In genomic region chr21:44940116-44940631, GRCh38 we compare ENCODE assay signal across 8 cellular contexts. TPM values are rescaled to one million over a fixed set of nuclear protein-coding genes. Genes with fewer than 3 reads are reported as not detected.
DNase-seq lines count a peak whose midpoint lies in the region; ATAC-seq and TF ChIP-seq lines count a peak whose summit lies in the region.

No MANE protein-coding gene starts in this region.

- H3F3A ChIP-seq in PC-3 (ENCODE audit: low read length, unreplicated experiment) = no peaks in the 10 kb centered on the region
- H3F3A ChIP-seq in neural cell (ENCODE audit: insufficient read depth, low read length, poor library complexity, severe bottlenecking) = no peaks in the 10 kb centered on the region

- in situ Hi-C loops in GM13977 (cut with MboI; ENCODE audit: low pct_unique_long_range_greater_than_20kb, low sequenced_read_pairs, unreplicated experiment) = loop anchor here (25.0 kb wide), 1 partner anchor 428 kb away; no protein-coding TSS in a partner anchor

- peaks cover 30% of the 10 kb centered on the region for H3K4me1 ChIP-seq in PC-3 (ENCODE audit: insufficient read depth, low read length)

- peaks cover 21% of the 10 kb centered on the region for H3K36me3 ChIP-seq in PC-3 (ENCODE audit: low read depth, low read length)
- no peaks in the 10 kb centered on the region for H3K36me3 ChIP-seq in neural cell (ENCODE audit: insufficient read depth, low read length)

- H3K27ac ChIP-seq in PC-3 (ENCODE audit: low read length) (no peak overlapping the region), neural cell (ENCODE audit: low read length) (peak overlapping the region; percentile 39)

- peak overlapping the region; percentile 84 for H3K9ac ChIP-seq in PC-3 (ENCODE audit: low read length)
- H3K9ac ChIP-seq in neural cell (ENCODE audit: low read length) = peak overlapping the region; percentile 79

- H3K79me2 ChIP-seq in PC-3 (ENCODE audit: low read length) = peaks cover 70% of the 10 kb centered on the region
- peaks cover 19% of the 10 kb centered on the region for H3K79me2 ChIP-seq in neural cell (replicated peaks; ENCODE audit: insufficient read depth, low read length)

- no TSS peak for BruUV-seq in PC-3 (replicated peaks; lab: Mats Ljungman, UMichigan)

- CTCF ChIA-PET in PC-3 (lab: Charles Lee) = interaction anchor here (0.7 kb wide), 1 partner anchor 136 kb away, joined by 3 read pairs; no protein-coding TSS in a partner anchor

- TF ChIP-seq EP300 in neural cell (conservative IDR thresholded peaks at IDR 0.05; ENCODE audit: poor library complexity, severe bottlenecking) = no peak

- intact Hi-C loops in PC-3 (cut with micrococcal nuclease) (loop anchor here (2.0 to 10.0 kb wide), 3 partner anchors 135 to 189 kb away; partner anchors contain the start of genes ADARB1 and UBE2G2), posterior vena cava (cut with DNase I) (no loop called here)

- H3K4me3 ChIP-seq in GM12864 (ENCODE audit: low read depth, low read length) (peak overlapping the region; percentile 96), HFF-Myc (replicated peaks; ENCODE audit: low read depth, low read length) (peak overlapping the region; percentile 97), PC-3 (ENCODE audit: low read length) (peak overlapping the region; percentile 95), epithelial cell of esophagus (ENCODE audit: low read length) (peak overlapping the region; percentile 95), neural cell (ENCODE audit: low read length) (peak overlapping the region; percentile 94)

- H2AFZ ChIP-seq in PC-3 (ENCODE audit: low read length) = peak overlapping the region; percentile 91
- H2AFZ ChIP-seq in neural cell (ENCODE audit: low read depth, low read length) = no peak overlapping the region

- H3K9me3 ChIP-seq in PC-3 (ENCODE audit: low read length) = no peaks in the 10 kb centered on the region
- no peaks in the 10 kb centered on the region for H3K9me3 ChIP-seq in neural cell (ENCODE audit: low read length)

- H3K4me2 ChIP-seq in PC-3 (ENCODE audit: low read length) = peak overlapping the region; percentile 89
- H3K4me2 ChIP-seq in neural cell (ENCODE audit: low read length) = peak overlapping the region; percentile 88

- H4K20me1 ChIP-seq in PC-3 (ENCODE audit: low read length) (peaks cover 32% of the 10 kb centered on the region), neural cell (ENCODE audit: insufficient read depth) (no peaks in the 10 kb centered on the region)

- H3K9me2 ChIP-seq in PC-3 (replicated peaks; ENCODE audit: low read length) (no peaks in the 10 kb centered on the region), neural cell (ENCODE audit: insufficient read depth, low read length) (no peaks in the 10 kb centered on the region)

- POLR2A ChIA-PET in PC-3 (lab: Charles Lee; ENCODE audit: unreplicated experiment) = interaction anchor here (0.5 kb wide), 1 partner anchor 62 kb away, joined by 3 read pairs; no protein-coding TSS in a partner anchor

- TF ChIP-seq CTCF in GM12864 (IDR thresholded peaks at IDR 0.05; ENCODE audit: low read depth, low read length, missing control alignments) (no peak), HFF-Myc (IDR thresholded peaks at IDR 0.05; ENCODE audit: low read depth, low read length, missing control alignments) (no peak), PC-3 (conservative IDR thresholded peaks at IDR 0.05; ENCODE audit: low read depth, low read length) (no peak), epithelial cell of esophagus (IDR thresholded peaks at IDR 0.05; ENCODE audit: insufficient read depth, low read depth, low read length, missing control alignments) (no peak), neural cell (IDR thresholded peaks at IDR 0.05; ENCODE audit: poor library complexity, severe bottlenecking) (no peak), GM13977 (IDR thresholded peaks at IDR 0.05; ENCODE audit: extremely low read depth, insufficient read depth, missing control alignments) (no peak)

- TF ChIP-seq RAD21 in neural cell (conservative IDR thresholded peaks at IDR 0.05) = no peak

- ATAC-seq in PC-3 = peak; percentile 9

- no peaks in the 10 kb centered on the region for H3K27me3 ChIP-seq in PC-3 (ENCODE audit: low read length)
- H3K27me3 ChIP-seq in neural cell (ENCODE audit: insufficient read depth, low read depth, low read length) = no peaks in the 10 kb centered on the region

- DNase-seq in GM12864 (ENCODE audit: low read depth) = no peak
- DNase-seq in HFF-Myc (ENCODE audit: extremely low read depth, low read depth) = no peak
- no peak for DNase-seq in PC-3
- DNase-seq in epithelial cell of esophagus (ENCODE audit: low read depth) = no peak
- no peak for DNase-seq in GM13977 (ENCODE audit: low spot score)
- DNase-seq in cerebellar cortex (ENCODE audit: low spot score) = no peak
- DNase-seq in posterior vena cava (ENCODE audit: low spot score) = no peak

TF ChIP-seq in neural cell, 6 proteins besides CTCF, POLR2A, EP300 and RAD21:
- TF ChIP-seq MXI1 (conservative IDR thresholded peaks at IDR 0.05; ENCODE audit: poor library complexity, severe bottlenecking) (peak; percentile 65), REST (IDR thresholded peaks at IDR 0.05; ENCODE audit: borderline replicate concordance) (no peak), SMC3 (conservative IDR thresholded peaks at IDR 0.05; ENCODE audit: poor library complexity) (no peak), EZH2 (IDR thresholded peaks at IDR 0.05; ENCODE audit: borderline replicate concordance, insufficient read depth, low read length, poor library complexity, severe bottlenecking) (no peak), POLR2AphosphoS5 (IDR thresholded peaks at IDR 0.05) (no peak), TAF1 (IDR thresholded peaks at IDR 0.05; ENCODE audit: low read depth) (no peak)

RNA-seq across cellular contexts. Expression of gene SLX9, which starts 0.3 kb away (rescaled TPM):
- total RNA-seq in PC-3 (2014; rRNA removed) (80.1 and 94.9 TPM in 2 replicates), posterior vena cava (10 to 100 TPM; 25.8 to 31.6 TPM)
- 15.4 and 23.2 TPM in 2 replicates for polyA plus RNA-seq in neural cell
- 10.1 and 16.8 TPM in 2 replicates for polyA minus RNA-seq in neural cell

RNA-seq across cellular contexts. Expression of gene ITGB2, which starts 19.5 kb away (rescaled TPM):
- total RNA-seq in PC-3 (2014; rRNA removed) (45.1 and 45.7 TPM in 2 replicates), posterior vena cava (100 to 1,000 TPM in 1 of 2 donors, 10 to 100 TPM in 1; 47.9 to 122 TPM)
- not detected in 2 replicates for polyA plus RNA-seq in neural cell
- polyA minus RNA-seq in neural cell = not detected in 2 replicates
